Comparison of ENCODE assay signal across 12 cellular contexts in genomic region chr13:47109028-47109427, GRCh38.
DNase-seq lines count a peak whose midpoint lies in the region; ATAC-seq and TF ChIP-seq lines count a peak whose summit lies in the region.
"Had no signal": no experiment of that assay in that cellular context is flagged by ENCODE, and none has a peak within 500 bp of the region (broad histone marks: within the 10 kb centered on the region; RNA-seq: fewer than 3 reads in every experiment).

No MANE protein-coding gene starts in this region.

- ATAC-seq in HG02623 (IDR thresholded peaks at IDR 0.05; ENCODE audit: unreplicated experiment) = peak; percentile 91

- peak overlapping the region; percentile 20 for H3K27ac Mint-ChIP-seq in activated naive CD4-positive, alpha-beta T cell treated with anti-CD3 and anti-CD28 coated beads, Interleukin-2, amount 10 ng/mL, durations not matched to agents 7 days and 5 days
- H3K27ac Mint-ChIP-seq in H9 = no peak overlapping the region
- H3K27ac Mint-ChIP-seq: dendritic cell treated with granulocyte-macrophage colony-stimulating factor and Interleukin-4, amounts not matched to agents 40 ng/mL and 50 ng/mL, for 4 days had no signal

- H3T11ph ChIP-seq in H9 (ENCODE audit: low read length) = no peak overlapping the region

- H2AK5ac ChIP-seq in H9 (ENCODE audit: insufficient read length, low read length) = no peak overlapping the region

- no peaks in the 10 kb centered on the region for H3K23me2 ChIP-seq in H9 (ENCODE audit: insufficient read length, low read depth, low read length, poor library complexity, severe bottlenecking)

- 18 to 47% (median 27%) methylated on average over 4 of the region's 4 CpGs for WGBS in stomach, 5 donors
- no CpG with 5 or more reads among the region's 4 CpGs for WGBS in H9 (ENCODE audit: extremely low coverage, insufficient read length, low lambda C conversion rate)

- no peak overlapping the region for H4K91ac ChIP-seq in H9 (ENCODE audit: insufficient read length, low read depth, low read length)

- H3K79me2 ChIP-seq in MM.1S (ENCODE audit: low read length) (no peaks in the 10 kb centered on the region), H9 (ENCODE audit: insufficient read depth, low read length) (no peaks in the 10 kb centered on the region)

- intact Hi-C loops in stomach (cut with DNase I; ENCODE audit: low total_unique reads) = no loop called here
- intact Hi-C loops in left ventricle myocardium inferior (cut with micrococcal nuclease) = no loop called here

- no peak overlapping the region for H4K5ac ChIP-seq in H9 (ENCODE audit: insufficient read length, low read depth, low read length)

- H3K4ac ChIP-seq in H9 (ENCODE audit: low read depth, low read length) = no peak overlapping the region

- no peak overlapping the region for H3K23ac ChIP-seq in H9 (ENCODE audit: insufficient read length, low read depth, low read length)

- H3K36me3 ChIP-seq in MM.1S (replicated peaks; ENCODE audit: insufficient read depth, low read length) = no peaks in the 10 kb centered on the region
- no peaks in the 10 kb centered on the region for H3K36me3 ChIP-seq in stomach
- H3K36me3 ChIP-seq in left ventricle myocardium inferior = no peaks in the 10 kb centered on the region

- H3K9me2 ChIP-seq in MM.1S (replicated peaks; ENCODE audit: insufficient read depth, low read length) = no peaks in the 10 kb centered on the region

- H3K14ac ChIP-seq in H9 (ENCODE audit: insufficient read depth, low read length) = no peak overlapping the region

- peaks cover 14% of the 10 kb centered on the region for H3K4me1 Mint-ChIP-seq in activated naive CD4-positive, alpha-beta T cell treated with anti-CD3 and anti-CD28 coated beads, Interleukin-2, amount 10 ng/mL, durations not matched to agents 7 days and 5 days
- peaks cover 40 to 44% of the 10 kb centered on the region in 2 experiments for H3K4me1 Mint-ChIP-seq in H9

- H2BK12ac ChIP-seq in H9 (ENCODE audit: insufficient read length, low read depth, low read length) = no peak overlapping the region

- no peak overlapping the region for H3K4me3 Mint-ChIP-seq in activated naive CD4-positive, alpha-beta T cell treated with anti-CD3 and anti-CD28 coated beads, Interleukin-2, amount 10 ng/mL, durations not matched to agents 7 days and 5 days
- no peak overlapping the region for H3K4me3 Mint-ChIP-seq in H9
- H3K4me3 Mint-ChIP-seq: dendritic cell treated with granulocyte-macrophage colony-stimulating factor and Interleukin-4, amounts not matched to agents 40 ng/mL and 50 ng/mL, for 4 days had no signal

- H2BK120ac ChIP-seq in H9 (ENCODE audit: low read depth, low read length, poor library complexity, severe bottlenecking) = no peak overlapping the region

- DNase-seq in activated naive CD4-positive, alpha-beta T cell treated with anti-CD3 and anti-CD28 coated beads, Interleukin-2, amount 10 ng/mL, durations not matched to agents 7 days and 5 days = peak; percentile 42
- no peak for DNase-seq in activated naive CD4-positive, alpha-beta T cell treated with Interleukin-2 at 50 U/mL for 16 hours
- DNase-seq in MM.1S = peak; percentile 21
- DNase-seq in stomach = peak; percentile 31
- DNase-seq in NAMALWA (ENCODE audit: low spot score) = no peak
- no peak for DNase-seq in H9
- DNase-seq in left ventricle myocardium inferior = no peak
- DNase-seq: activated gamma-delta T cell treated with Interleukin-2 at 50 U/mL for 16 hours, NCI-H774, T-helper 9 cell had no signal

- no peaks in the 10 kb centered on the region for H3K36me3 Mint-ChIP-seq in activated naive CD4-positive, alpha-beta T cell treated with anti-CD3 and anti-CD28 coated beads, Interleukin-2, amount 10 ng/mL, durations not matched to agents 7 days and 5 days
- peaks cover 7 to 39% (median 12%) of the 10 kb centered on the region in 3 experiments for H3K36me3 Mint-ChIP-seq in H9 (ENCODE audit: insufficient read depth in 1 of 3, low read depth in 3 of 3)

- no peak for TF ChIP-seq POLR2A in stomach (IDR thresholded peaks at IDR 0.05)

- no peak overlapping the region for H3K27ac ChIP-seq in MM.1S (ENCODE audit: low read length)
- H3K27ac ChIP-seq in stomach = no peak overlapping the region
- no peak overlapping the region for H3K27ac ChIP-seq in H9 (ENCODE audit: insufficient read length, low read depth, low read length)
- no peak overlapping the region for H3K27ac ChIP-seq in left ventricle myocardium inferior (replicated peaks)

- no peak overlapping the region for H3K18ac ChIP-seq in H9 (ENCODE audit: insufficient read length, low read depth, low read length)

- no peak overlapping the region for H2AFZ ChIP-seq in MM.1S (ENCODE audit: low read length)
- no peak overlapping the region for H2AFZ ChIP-seq in H9 (ENCODE audit: low read length)

- no peak overlapping the region for H2BK5ac ChIP-seq in H9 (ENCODE audit: insufficient read length, low read length)

- CTCF ChIA-PET in activated naive CD4-positive, alpha-beta T cell treated with anti-CD3 and anti-CD28 coated beads, Interleukin-2, amount 10 ng/mL, durations not matched to agents 7 days and 5 days (lab: Charles Lee) = no interaction called here

- H3K27me3 Mint-ChIP-seq in activated naive CD4-positive, alpha-beta T cell treated with anti-CD3 and anti-CD28 coated beads, Interleukin-2, amount 10 ng/mL, durations not matched to agents 7 days and 5 days = no peaks in the 10 kb centered on the region
- no peaks in the 10 kb centered on the region; the same call in 1 of the 2 replicates for H3K27me3 Mint-ChIP-seq in H9 (ENCODE audit: low read depth)
- H3K27me3 Mint-ChIP-seq: dendritic cell treated with granulocyte-macrophage colony-stimulating factor and Interleukin-4, amounts not matched to agents 40 ng/mL and 50 ng/mL, for 4 days had no signal

- TF ChIP-seq EP300 in stomach (IDR thresholded peaks at IDR 0.05) = no peak

- H3K56ac ChIP-seq in H9 (ENCODE audit: insufficient read length, low read depth, low read length) = no peak overlapping the region

- H3K79me1 ChIP-seq in H9 (ENCODE audit: insufficient read depth, low read depth, low read length, poor library complexity, severe bottlenecking) = no peaks in the 10 kb centered on the region

- no peaks in the 10 kb centered on the region for H3K9me3 ChIP-seq in MM.1S (replicated peaks; ENCODE audit: insufficient read depth, low read length)
- H3K9me3 ChIP-seq in stomach = no peaks in the 10 kb centered on the region
- H3K9me3 ChIP-seq in H9 (ENCODE audit: control insufficient read depth, low read depth, low read length) = no peaks in the 10 kb centered on the region
- H3K9me3 ChIP-seq in left ventricle myocardium inferior (replicated peaks) = no peaks in the 10 kb centered on the region

- H3K4me2 ChIP-seq in MM.1S (ENCODE audit: low read depth, low read length) = no peak overlapping the region
- H3K4me2 ChIP-seq in H9 (ENCODE audit: insufficient read depth, insufficient read length, low read length) = no peak overlapping the region

- H3K4me3 ChIP-seq in MM.1S (ENCODE audit: low read length) (no peak overlapping the region), stomach (no peak overlapping the region), left ventricle myocardium inferior (no peak overlapping the region)

- H3F3A ChIP-seq in MM.1S (ENCODE audit: insufficient read depth, low read length) = no peaks in the 10 kb centered on the region

- H3K27me3 ChIP-seq in MM.1S (replicated peaks; ENCODE audit: insufficient read depth, low read length) = no peaks in the 10 kb centered on the region
- no peaks in the 10 kb centered on the region for H3K27me3 ChIP-seq in stomach
- no peaks in the 10 kb centered on the region for H3K27me3 ChIP-seq in H9 (ENCODE audit: insufficient read depth, low read length)
- no peaks in the 10 kb centered on the region for H3K27me3 ChIP-seq in left ventricle myocardium inferior (ENCODE audit: low read depth)

- H4K20me1 ChIP-seq in MM.1S (ENCODE audit: insufficient read depth, low read length) (no peaks in the 10 kb centered on the region), H9 (ENCODE audit: control insufficient read depth, insufficient read depth, insufficient read length) (no peaks in the 10 kb centered on the region)

- no peak overlapping the region for H3K9ac ChIP-seq in MM.1S (ENCODE audit: low read length)
- no peak overlapping the region for H3K9ac ChIP-seq in H9 (ENCODE audit: extremely low read depth, insufficient read length, low read length)

- no peak overlapping the region for H2BK15ac ChIP-seq in H9 (ENCODE audit: low read depth, low read length)

- H4K8ac ChIP-seq in H9 (replicated peaks; ENCODE audit: insufficient read length, low read depth, low read length) = no peak overlapping the region

- no peaks in the 10 kb centered on the region for H3K9me3 Mint-ChIP-seq in activated naive CD4-positive, alpha-beta T cell treated with anti-CD3 and anti-CD28 coated beads, Interleukin-2, amount 10 ng/mL, durations not matched to agents 7 days and 5 days
- peaks cover 9 to 13% of the 10 kb centered on the region in 2 experiments for H3K9me3 Mint-ChIP-seq in H9
- H3K9me3 Mint-ChIP-seq: dendritic cell treated with granulocyte-macrophage colony-stimulating factor and Interleukin-4, amounts not matched to agents 40 ng/mL and 50 ng/mL, for 4 days had no signal

- no peaks in the 10 kb centered on the region for H3K4me1 ChIP-seq in MM.1S (ENCODE audit: low read length)
- no peaks in the 10 kb centered on the region for H3K4me1 ChIP-seq in stomach
- H3K4me1 ChIP-seq in H9 (ENCODE audit: insufficient read depth, low read length) = no peaks in the 10 kb centered on the region; the same call in none of the 2 replicates
- H3K4me1 ChIP-seq in left ventricle myocardium inferior = no peaks in the 10 kb centered on the region

- TF ChIP-seq CTCF in MM.1S (IDR thresholded peaks at IDR 0.05; ENCODE audit: low read length) = no peak
- TF ChIP-seq CTCF in stomach (IDR thresholded peaks at IDR 0.05) = no peak
- TF ChIP-seq CTCF in H9 (conservative IDR thresholded peaks at IDR 0.05) = no peak
- TF ChIP-seq CTCF in left ventricle myocardium inferior (IDR thresholded peaks at IDR 0.05; ENCODE audit: borderline replicate concordance) = no peak

- no peak overlapping the region for H2BK20ac ChIP-seq in H9 (ENCODE audit: low read depth, low read length, poor library complexity, severe bottlenecking)

Comparison
In these comparisons a context has a peak if more than half of its experiments do, and no peak if none do; other contexts are left out.
1. DNase-seq: peak in activated naive CD4-positive, alpha-beta T cell treated with anti-CD3 and anti-CD28 coated beads, Interleukin-2, amount 10 ng/mL, durations not matched to agents 7 days and 5 days (single experiment), MM.1S (single experiment) and stomach (single experiment); none in activated naive CD4-positive, alpha-beta T cell treated with Interleukin-2 at 50 U/mL for 16 hours (single experiment), NAMALWA (single experiment), H9 (single experiment) and left ventricle myocardium inferior (single experiment).